25 cellular contexts compared by ENCODE assay signal in genomic region chr15:91128028-91128427, GRCh38. TPM values are rescaled to one million over a fixed set of nuclear protein-coding genes. Genes with fewer than 3 reads are reported as not detected.
"Had no signal": no experiment of that assay in that cellular context is flagged by ENCODE, and none has a peak within 500 bp of the region (broad histone marks: within the 10 kb centered on the region; RNA-seq: fewer than 3 reads in every experiment).

No MANE protein-coding gene starts in this region.

- H3K27ac Mint-ChIP-seq: activated naive CD8-positive, alpha-beta T cell treated with anti-CD3 and anti-CD28 coated beads, Interleukin-2, amount 50 U/mL, for 24 hours; activated T-cell treated with anti-CD3 and anti-CD28 coated beads, Interleukin-2, amount 50 U/mL, for 72 hours; effector memory CD8-positive, alpha-beta T cell; naive B cell; progenitor cell of endocrine pancreas; stimulated activated naive B cell treated with anti-CD40 and anti-IgM and Interleukin-4, amounts not matched to agents 10 μg/mL and 1 μg/mL and 100 μg/mL, for 72 hours; T-helper 17 cell had no signal

- ATAC-seq: activated naive CD8-positive, alpha-beta T cell treated with anti-CD3 and anti-CD28 coated beads, Interleukin-2, amount 50 U/mL, for 24 hours; activated T-cell treated with anti-CD3 and anti-CD28 coated beads, Interleukin-2, amount 50 U/mL, for 72 hours; effector memory CD8-positive, alpha-beta T cell; gastroesophageal sphincter; heart left ventricle; T-helper 17 cell had no signal

- H3K4me3 Mint-ChIP-seq: activated naive CD8-positive, alpha-beta T cell treated with anti-CD3 and anti-CD28 coated beads, Interleukin-2, amount 50 U/mL, for 24 hours; activated T-cell treated with anti-CD3 and anti-CD28 coated beads, Interleukin-2, amount 50 U/mL, for 72 hours; effector memory CD8-positive, alpha-beta T cell; naive B cell; neural crest cell; stimulated activated naive B cell treated with anti-CD40 and anti-IgM and Interleukin-4, amounts not matched to agents 10 μg/mL and 1 μg/mL and 100 μg/mL, for 72 hours; T-helper 17 cell had no signal

- H3K4me1 ChIP-seq: esophagus muscularis mucosa, gastroesophageal sphincter, upper lobe of left lung had no signal

- H3K27me3 ChIP-seq: cardiac muscle cell, upper lobe of left lung had no signal

- H3K9me3 Mint-ChIP-seq: activated naive CD8-positive, alpha-beta T cell treated with anti-CD3 and anti-CD28 coated beads, Interleukin-2, amount 50 U/mL, for 24 hours; activated T-cell treated with anti-CD3 and anti-CD28 coated beads, Interleukin-2, amount 50 U/mL, for 72 hours; effector memory CD8-positive, alpha-beta T cell; neural crest cell; stimulated activated naive B cell treated with anti-CD40 and anti-IgM and Interleukin-4, amounts not matched to agents 10 μg/mL and 1 μg/mL and 100 μg/mL, for 72 hours had no signal

- H3K36me3 ChIP-seq: cardiac muscle cell, esophagus muscularis mucosa, gastroesophageal sphincter, heart left ventricle, upper lobe of left lung had no signal

- DNase-seq: activated CD4-positive, alpha-beta T cell treated with anti-CD3 and anti-CD28 coated beads for 4 hours; activated CD4-positive, alpha-beta T cell treated with anti-CD3 and anti-CD28 coated beads, Interleukin-2, amount 50 U/mL, for 48 hours; activated CD4-positive, CD25-positive, alpha-beta regulatory T cell; activated gamma-delta T cell; activated naive CD4-positive, alpha-beta T cell treated with anti-CD3 and anti-CD28 coated beads, Interleukin-2, amount 50 U/mL, for 16 hours; activated naive CD8-positive, alpha-beta T cell treated with anti-CD3 and anti-CD28 coated beads, Interleukin-2, amount 50 U/mL, for 24 hours; activated T-cell treated with anti-CD3 and anti-CD28 coated beads, Interleukin-2, amount 50 U/mL, for 72 hours; dermis blood vessel endothelial cell; effector memory CD8-positive, alpha-beta T cell; heart left ventricle; islet precursor cell; left cardiac atrium; naive B cell; stimulated activated CD4-positive, alpha-beta T cell treated with anti-CD3 and anti-CD28 coated beads, Interleukin-2, amount 100 ng/mL, for 48 hours; stimulated activated CD8-positive, alpha-beta memory T cell treated with anti-CD3 and anti-CD28 coated beads, Interleukin-4, amount 100 ng/mL, for 48 hours; stimulated activated naive B cell treated with anti-CD40 and anti-IgM and Interleukin-4, amounts not matched to agents 10 μg/mL and 1 μg/mL and 100 μg/mL, for 72 hours; SW 1271; T-helper 17 cell; upper lobe of left lung had no signal

- H3K4me1 Mint-ChIP-seq: activated naive CD8-positive, alpha-beta T cell treated with anti-CD3 and anti-CD28 coated beads, Interleukin-2, amount 50 U/mL, for 24 hours; naive B cell; stimulated activated naive B cell treated with anti-CD40 and anti-IgM and Interleukin-4, amounts not matched to agents 10 μg/mL and 1 μg/mL and 100 μg/mL, for 72 hours had no signal

- H3K36me3 Mint-ChIP-seq: naive B cell; stimulated activated naive B cell treated with anti-CD40 and anti-IgM and Interleukin-4, amounts not matched to agents 10 μg/mL and 1 μg/mL and 100 μg/mL, for 72 hours had no signal

- H3K9me3 ChIP-seq: esophagus muscularis mucosa, gastroesophageal sphincter, heart left ventricle, upper lobe of left lung had no signal

- H3K27ac ChIP-seq: cardiac muscle cell, esophagus muscularis mucosa, gastroesophageal sphincter, heart left ventricle, upper lobe of left lung had no signal

- H3K4me3 ChIP-seq: cardiac muscle cell, esophagus muscularis mucosa, gastroesophageal sphincter, heart left ventricle, upper lobe of left lung had no signal

RNA-seq across cellular contexts. Expression of gene SV2B, which starts 28.0 kb away (rescaled TPM):
- total RNA-seq: neural crest cell, osteocyte had no signal
